1 cellular context compared by ENCODE assay signal in genomic region chr20:19757487-19757972, GRCh38.
TF ChIP-seq lines count a peak whose summit lies in the region.

No MANE protein-coding gene starts in this region.

TF ChIP-seq in HepG2, 621 proteins besides CTCF, POLR2A, EP300 and RAD21 (continued from another document and continues in another):
- no peak; the same call in 1 of the 2 replicates for TF ChIP-seq AHDC1 (CRISPR knock-in tag; IDR thresholded peaks at IDR 0.05; ENCODE audit: borderline replicate concordance)
- TF ChIP-seq ZBTB7B (CRISPR knock-in tag; IDR thresholded peaks at IDR 0.05), result peak; percentile 58; the same call in 1 of the 2 replicates
- TF ChIP-seq ARHGAP35 (CRISPR knock-in tag; IDR thresholded peaks at IDR 0.05; ENCODE audit: borderline replicate concordance), result no peak
- TF ChIP-seq ZBTB4 (CRISPR knock-in tag; IDR thresholded peaks at IDR 0.05; ENCODE audit: borderline replicate concordance), result no peak; the same call in 1 of the 2 replicates
- no peak for TF ChIP-seq SKI (IDR thresholded peaks at IDR 0.05; ENCODE audit: partially characterized antibody)
- no peak; the same call in 1 of the 2 replicates for TF ChIP-seq HOXA5 (CRISPR knock-in tag; IDR thresholded peaks at IDR 0.05)
- TF ChIP-seq KMT2B (CRISPR knock-in tag; IDR thresholded peaks at IDR 0.05), result no peak
- peak; percentile 18 for TF ChIP-seq DBP (CRISPR knock-in tag; IDR thresholded peaks at IDR 0.05; ENCODE audit: not compliant biosample characterization)
- TF ChIP-seq HCFC1 (IDR thresholded peaks at IDR 0.05; ENCODE audit: low read depth, low read length), result no peak
- no peak for TF ChIP-seq ZBTB49 (CRISPR knock-in tag; IDR thresholded peaks at IDR 0.05; ENCODE audit: borderline replicate concordance)
- TF ChIP-seq ZNF616 (CRISPR knock-in tag; IDR thresholded peaks at IDR 0.05; ENCODE audit: low read depth), result peak; percentile 23; the same call in 1 of the 2 replicates
- TF ChIP-seq POLR2AphosphoS5 (IDR thresholded peaks at IDR 0.05; ENCODE audit: low read depth, low read length), result 0 out of 2 replicates have a peak, but pooled peaks have one; percentile 12
- TF ChIP-seq KAT7 (CRISPR knock-in tag; IDR thresholded peaks at IDR 0.05; ENCODE audit: borderline replicate concordance), result peak; percentile 55; the same call in 1 of the 2 replicates
- TF ChIP-seq PRDM10 (CRISPR knock-in tag; IDR thresholded peaks at IDR 0.05; ENCODE audit: low read depth), result no peak
- TF ChIP-seq BCL3 (CRISPR knock-in tag; IDR thresholded peaks at IDR 0.05), result no peak
- TF ChIP-seq ZNF800 (CRISPR knock-in tag; IDR thresholded peaks at IDR 0.05), result peak; percentile 97
- TF ChIP-seq ZNF552 (CRISPR knock-in tag; IDR thresholded peaks at IDR 0.05; ENCODE audit: borderline replicate concordance), result no peak
- no peak for TF ChIP-seq KLF6 (CRISPR knock-in tag; IDR thresholded peaks at IDR 0.05)
- no peak for TF ChIP-seq RFXANK (CRISPR knock-in tag; IDR thresholded peaks at IDR 0.05)
- TF ChIP-seq ZNF550 (CRISPR knock-in tag; IDR thresholded peaks at IDR 0.05; ENCODE audit: borderline replicate concordance), result no peak
- TF ChIP-seq KDM3A (CRISPR knock-in tag; IDR thresholded peaks at IDR 0.05; ENCODE audit: low read depth), result 0 out of 2 replicates have a peak, but pooled peaks have one; percentile 27
- TF ChIP-seq TRAFD1 (CRISPR knock-in tag; IDR thresholded peaks at IDR 0.05; ENCODE audit: borderline replicate concordance), result 0 out of 2 replicates have a peak, but pooled peaks have one; percentile 46
- peak; percentile 81; the same call in 1 of the 2 replicates for TF ChIP-seq ZNF747 (CRISPR knock-in tag; IDR thresholded peaks at IDR 0.05; ENCODE audit: borderline replicate concordance)
- TF ChIP-seq FOXJ3 (CRISPR knock-in tag; IDR thresholded peaks at IDR 0.05; ENCODE audit: borderline replicate concordance), result no peak
- no peak for TF ChIP-seq FOXP1 (IDR thresholded peaks at IDR 0.05)
- no peak for TF ChIP-seq FOXP1 (CRISPR knock-in tag; IDR thresholded peaks at IDR 0.05)
- no peak for TF ChIP-seq MAZ (IDR thresholded peaks at IDR 0.05; ENCODE audit: borderline replicate concordance, low read depth, low read length)
- TF ChIP-seq MAZ (CRISPR knock-in tag; IDR thresholded peaks at IDR 0.05; ENCODE audit: low read depth), result peak; percentile 74; the same call in 1 of the 2 replicates
- TF ChIP-seq GZF1 (CRISPR knock-in tag; IDR thresholded peaks at IDR 0.05), result peak; percentile 83; the same call in 1 of the 2 replicates
- no peak for TF ChIP-seq CCAR2 (optimal IDR thresholded peaks at IDR 0.05; ENCODE audit: low read depth, low read length)
- TF ChIP-seq RFX5 (IDR thresholded peaks at IDR 0.05; ENCODE audit: low read depth, low read length), result no peak
- TF ChIP-seq DRAP1 (CRISPR knock-in tag; IDR thresholded peaks at IDR 0.05), result no peak
- 0 out of 2 replicates have a peak, but pooled peaks have one; percentile 14 for TF ChIP-seq ZNF264 (CRISPR knock-in tag; IDR thresholded peaks at IDR 0.05)
